Comparison of ENCODE assay signal across 21 cellular contexts in genomic region chr14:71175491-71175890, GRCh38.
DNase-seq lines count a peak whose midpoint lies in the region; ATAC-seq, FAIRE-seq and TF ChIP-seq lines count a peak whose summit lies in the region.
"Had no signal": no experiment of that assay in that cellular context is flagged by ENCODE, and none has a peak within 500 bp of the region (broad histone marks: within the 10 kb centered on the region; RNA-seq: fewer than 3 reads in every experiment).

No MANE protein-coding gene starts in this region.

- DNase-seq in HTR-8/SVneo (ENCODE audit: insufficient read length, low spot score): no peak
- peak; percentile 74 for DNase-seq in mammary epithelial cell
- DNase-seq in urothelium cell line (ENCODE audit: low spot score): peak; percentile 71
- DNase-seq in chondrocyte (ENCODE audit: low spot score): no peak
- DNase-seq in CD4-positive, alpha-beta T cell: no peak
- DNase-seq in nephron progenitor cell: no peak
- DNase-seq: activated CD8-positive, alpha-beta memory T cell treated with anti-CD3 and anti-CD28 coated beads for 24 hours; activated gamma-delta T cell treated with Interleukin-2 at 50 U/mL for 16 hours; activated T-cell treated with anti-CD3 and anti-CD28 coated beads, Interleukin-2, amount 50 U/mL, for 24 hours; effector memory CD4-positive, alpha-beta T cell; GDM1; KBM-7; NCI-H1436 treated with DMSO at 0.1 percent for 48 hours; NCI-H526; T-helper 17 cell had no signal

- POLR2A ChIA-PET in CD4-positive, alpha-beta T cell (lab: Charles Lee): no interaction called here

- H3K79me2 ChIP-seq in mammary epithelial cell (ENCODE audit: insufficient read depth, low read length): no peaks in the 10 kb centered on the region

- H3K4me2 ChIP-seq in mammary epithelial cell (ENCODE audit: insufficient read depth, low read depth, low read length): no peak overlapping the region

- H3K4me3 ChIP-seq in mammary epithelial cell (replicated peaks in 1 of 3; ENCODE audit: insufficient read depth in 1 of 3, low read depth in 2 of 3, low read length in 3 of 3): no peak overlapping the region
- no peak overlapping the region for H3K4me3 ChIP-seq in liver (ENCODE audit: low read depth in 1 of 3, low read length in 3 of 3)
- H3K4me3 ChIP-seq: esophagus muscularis mucosa had no signal

- H3K9ac ChIP-seq in mammary epithelial cell (ENCODE audit: insufficient read depth, low read length) (no peak overlapping the region), liver (ENCODE audit: low read depth in 1 of 2, low read length in 2 of 2) (no peak overlapping the region)

- H3K36me3 Mint-ChIP-seq in chondrocyte (ENCODE audit: low read depth) (no peaks in the 10 kb centered on the region), nephron progenitor cell (ENCODE audit: low read depth) (no peaks in the 10 kb centered on the region)
- no peaks in the 10 kb centered on the region for H3K36me3 Mint-ChIP-seq in CD4-positive, alpha-beta T cell (ENCODE audit: low read depth)
- H3K36me3 Mint-ChIP-seq: brain had no signal

- intact Hi-C loops in mammary epithelial cell (cut with micrococcal nuclease): no loop called here
- intact Hi-C loops in CD4-positive, alpha-beta T cell (cut with DNase I, micrococcal nuclease): no loop called here

- CTCF ChIA-PET in mammary epithelial cell (lab: Charles Lee; ENCODE audit: low non-redundant PET): interaction anchor here (0.7 kb wide), 1 partner anchor 135 kb away, joined by 20 read pairs; no protein-coding TSS in a partner anchor
- CTCF ChIA-PET in CD4-positive, alpha-beta T cell (lab: Charles Lee): no interaction called here

- BruUV-seq in mammary epithelial cell (replicated peaks; lab: Mats Ljungman, UMichigan): no TSS peak

- H3K9me3 ChIP-seq in mammary epithelial cell (replicated peaks; ENCODE audit: insufficient read depth, low read length) (no peaks in the 10 kb centered on the region), liver (ENCODE audit: control insufficient read depth in 4 of 4, low read length in 3 of 4) (no peaks in the 10 kb centered on the region)
- no peaks in the 10 kb centered on the region for H3K9me3 ChIP-seq in CD4-positive, alpha-beta T cell (ENCODE audit: control insufficient read depth, low read length)
- H3K9me3 ChIP-seq: esophagus muscularis mucosa had no signal

- no peak overlapping the region for H3K27ac ChIP-seq in mammary epithelial cell (ENCODE audit: insufficient read depth, low read depth, low read length)
- no peak overlapping the region for H3K27ac ChIP-seq in liver (ENCODE audit: low read depth in 1 of 2, low read length in 2 of 2)
- no peak overlapping the region for H3K27ac ChIP-seq in CD4-positive, alpha-beta T cell (ENCODE audit: low read depth, low read length)
- H3K27ac ChIP-seq: esophagus muscularis mucosa had no signal

- H4K20me1 ChIP-seq in mammary epithelial cell (ENCODE audit: insufficient read depth, low read length): no peaks in the 10 kb centered on the region

- peak; percentile 26 for FAIRE-seq in HTR-8/SVneo (lab: Jason Lieb, UNC)
- FAIRE-seq in urothelium cell line (lab: Jason Lieb, UNC): no peak
- FAIRE-seq: colon, frontal cortex, RCC 7860 had no signal

- H2AFZ ChIP-seq in mammary epithelial cell (ENCODE audit: low read depth, low read length): no peak overlapping the region

- H3K4me1 ChIP-seq in mammary epithelial cell (ENCODE audit: insufficient read depth, low read length) (no peaks in the 10 kb centered on the region), liver (ENCODE audit: control insufficient read depth in 4 of 4, insufficient read depth in 4 of 4, low read length in 3 of 4) (no peaks in the 10 kb centered on the region)
- H3K4me1 ChIP-seq: esophagus muscularis mucosa had no signal

- H3K27me3 ChIP-seq in mammary epithelial cell (ENCODE audit: insufficient read depth, low read length) (peaks cover 2% of the 10 kb centered on the region), liver (ENCODE audit: control insufficient read depth in 4 of 4, insufficient read depth in 4 of 4, low read length in 3 of 4) (no peaks in the 10 kb centered on the region)
- H3K27me3 ChIP-seq in CD4-positive, alpha-beta T cell (ENCODE audit: control insufficient read depth, insufficient read depth, low read length): no peaks in the 10 kb centered on the region
- H3K27me3 ChIP-seq: esophagus muscularis mucosa had no signal

- H3K27me3 Mint-ChIP-seq in chondrocyte (ENCODE audit: low read depth): peaks cover 11% of the 10 kb centered on the region
- peaks cover 17% of the 10 kb centered on the region for H3K27me3 Mint-ChIP-seq in CD4-positive, alpha-beta T cell
- peaks cover 3% of the 10 kb centered on the region for H3K27me3 Mint-ChIP-seq in nephron progenitor cell (ENCODE audit: low read depth, poor library complexity)

- H3K27ac Mint-ChIP-seq in chondrocyte (ENCODE audit: unreplicated experiment) (no peak overlapping the region), nephron progenitor cell (no peak overlapping the region)
- no peak overlapping the region for H3K27ac Mint-ChIP-seq in CD4-positive, alpha-beta T cell
- H3K27ac Mint-ChIP-seq: activated T-cell treated with anti-CD3 and anti-CD28 coated beads, Interleukin-2, amount 50 U/mL, for 24 hours; brain; T-helper 17 cell had no signal

- TF ChIP-seq CTCF in mammary epithelial cell (conservative IDR thresholded peaks at IDR 0.05 in 1 of 2, IDR thresholded peaks at IDR 0.05 in 1 of 2; ENCODE audit: extremely low read depth in 1 of 2, insufficient read depth in 1 of 2, low read depth in 1 of 2, low read length in 2 of 2) (no peak), liver (IDR thresholded peaks at IDR 0.05; ENCODE audit: low read depth, low read length, missing input control) (no peak), chondrocyte (IDR thresholded peaks at IDR 0.05) (no peak), nephron progenitor cell (IDR thresholded peaks at IDR 0.05) (no peak)
- TF ChIP-seq CTCF in CD4-positive, alpha-beta T cell (IDR thresholded peaks at IDR 0.05): no peak

- no peaks in the 10 kb centered on the region for H3K4me1 Mint-ChIP-seq in chondrocyte (ENCODE audit: low read depth)
- no peaks in the 10 kb centered on the region for H3K4me1 Mint-ChIP-seq in CD4-positive, alpha-beta T cell (ENCODE audit: low read depth)
- peaks cover 8% of the 10 kb centered on the region for H3K4me1 Mint-ChIP-seq in nephron progenitor cell
- H3K4me1 Mint-ChIP-seq: brain, T-helper 17 cell had no signal

- H3K4me3 Mint-ChIP-seq in chondrocyte (ENCODE audit: unreplicated experiment) (no peak overlapping the region), nephron progenitor cell (no peak overlapping the region)
- no peak overlapping the region for H3K4me3 Mint-ChIP-seq in CD4-positive, alpha-beta T cell
- H3K4me3 Mint-ChIP-seq: activated T-cell treated with anti-CD3 and anti-CD28 coated beads, Interleukin-2, amount 50 U/mL, for 24 hours; brain; T-helper 17 cell had no signal

- dilution Hi-C loops in mammary epithelial cell (cut with HindIII; ENCODE audit: low sequenced_read_pairs): no loop called here

- H3K36me3 ChIP-seq in mammary epithelial cell (ENCODE audit: insufficient read depth, low read length) (no peaks in the 10 kb centered on the region), liver (ENCODE audit: control insufficient read depth in 4 of 4, insufficient read depth in 3 of 4, low read depth in 1 of 4, low read length in 3 of 4) (no peaks in the 10 kb centered on the region)
- H3K36me3 ChIP-seq: esophagus muscularis mucosa had no signal

- TF ChIP-seq RAD21 in liver (IDR thresholded peaks at IDR 0.05): no peak

- 3% methylated on average over 3 of the region's 3 CpGs for WGBS in mammary epithelial cell (ENCODE audit: low coverage, missing lambda C conversion rate)
- 54% methylated on average over 3 of the region's 3 CpGs for WGBS in liver

- no peak for ATAC-seq in CD4-positive, alpha-beta T cell (ENCODE audit: poor library complexity)
- ATAC-seq: T-helper 17 cell had no signal

- no peaks in the 10 kb centered on the region for H3K9me3 Mint-ChIP-seq in chondrocyte (ENCODE audit: low read depth)
- H3K9me3 Mint-ChIP-seq in CD4-positive, alpha-beta T cell: no peaks in the 10 kb centered on the region
- no peaks in the 10 kb centered on the region for H3K9me3 Mint-ChIP-seq in nephron progenitor cell
- H3K9me3 Mint-ChIP-seq: activated T-cell treated with anti-CD3 and anti-CD28 coated beads, Interleukin-2, amount 50 U/mL, for 24 hours; brain had no signal

- in situ Hi-C loops in mammary epithelial cell (cut with MboI; ENCODE audit: low sequenced_read_pairs in 2 of 2): no loop called here

TF ChIP-seq in liver, 16 proteins besides CTCF, POLR2A, EP300 and RAD21:
- TF ChIP-seq HNF4A (conservative IDR thresholded peaks at IDR 0.05) (peak in 1 of 2 donors; percentile 16), FOXA1 (IDR thresholded peaks at IDR 0.05) (no peak), JUND (IDR thresholded peaks at IDR 0.05) (peak; percentile 25 to 38)
TF ChIP-seq in liver: peak in this region for 2.

Comparison
In these comparisons a context has a peak if more than half of its experiments do, and no peak if none do; other contexts are left out.
1. DNase-seq: peak in mammary epithelial cell (single experiment) and urothelium cell line (single experiment); none in HTR-8/SVneo (single experiment), chondrocyte (single experiment), CD4-positive, alpha-beta T cell (0 of 10) and nephron progenitor cell (single experiment).